Comparison of ENCODE assay signal across 20 cellular contexts in genomic region chr15:56996093-56996492, GRCh38.
A peak's percentile ranks its signal among the peaks of the same experiment; 100 is the strongest.
DNase-seq lines count a peak whose midpoint lies in the region; ATAC-seq, FAIRE-seq and TF ChIP-seq lines count a peak whose summit lies in the region.
"Had no signal": no experiment of that assay in that cellular context is flagged by ENCODE, and none has a peak within 500 bp of the region (broad histone marks: within the 10 kb centered on the region; RNA-seq: fewer than 3 reads in every experiment).

No MANE protein-coding gene starts in this region.

- POLR2A ChIA-PET in A549 (lab: Yijun Ruan, JAX): no interaction called here

- TF ChIP-seq RAD21 in A549 (conservative IDR thresholded peaks at IDR 0.05 in 1 of 2, IDR thresholded peaks at IDR 0.05 in 1 of 2): no peak

- no peaks in the 10 kb centered on the region for H3K9me3 ChIP-seq in A549
- no peaks in the 10 kb centered on the region for H3K9me3 ChIP-seq in colonic mucosa
- H3K9me3 ChIP-seq in pancreas: no peaks in the 10 kb centered on the region
- H3K9me3 ChIP-seq: Peyer's patch had no signal

- ATAC-seq in A549: no peak
- ATAC-seq in left lobe of liver: peak; percentile 93
- ATAC-seq in HG03039 (IDR thresholded peaks at IDR 0.05; ENCODE audit: unreplicated experiment): no peak
- ATAC-seq in pancreas: no peak
- ATAC-seq: Right ventricle myocardium inferior had no signal

- H3K4me2 ChIP-seq in A549: no peak overlapping the region
- H3K4me2 ChIP-seq: BLaER1 treated with 17β-estradiol and CSF1 and Interleukin-3, amounts not matched to agents 10 nM and 100 nM had no signal

- no peak for TF ChIP-seq POLR2A in A549 (IDR thresholded peaks at IDR 0.05; ENCODE audit: low read length)
- no peak for TF ChIP-seq POLR2A in GM12892 (IDR thresholded peaks at IDR 0.05; ENCODE audit: low read depth, low read length)

- H3K36me3 ChIP-seq in colonic mucosa (no peaks in the 10 kb centered on the region), pancreas (no peaks in the 10 kb centered on the region)

- DNase-seq in A549 (ENCODE audit: low read depth in 1 of 2, low spot score in 1 of 2) (no peak), GM12892 (ENCODE audit: insufficient read length) (no peak), amniotic epithelial cell (ENCODE audit: low read depth) (peak; percentile 45), left lobe of liver (ENCODE audit: low spot score) (no peak), colonic mucosa (no peak), pancreas (no peak), DMS53 (lab: John Stamatoyannopoulos, UW) (no peak)
- DNase-seq: DMS79; Kasumi-1; MM.1S; NCI-H1092 treated with DMSO at 0.1 percent for 48 hours; NCI-H2081; NK-92 treated with Interleukin-12 subunit alpha and Interleukin-12 subunit beta, amount 100 ng/mL, for 24 hours; Peyer's patch had no signal

- H3K4me1 ChIP-seq in A549: no peaks in the 10 kb centered on the region
- no peaks in the 10 kb centered on the region for H3K4me1 ChIP-seq in colonic mucosa
- H3K4me1 ChIP-seq in pancreas: no peaks in the 10 kb centered on the region
- H3K4me1 ChIP-seq: Peyer's patch had no signal

- intact Hi-C loops in colonic mucosa (cut with DNase I): no loop called here
- intact Hi-C loops in pancreas (cut with DNase I): no loop called here

- TF ChIP-seq CTCF in A549 (IDR thresholded peaks at IDR 0.05) (no peak), colonic mucosa (IDR thresholded peaks at IDR 0.05) (no peak), pancreas (IDR thresholded peaks at IDR 0.05) (no peak)

- H3K27me3 ChIP-seq in colonic mucosa (no peaks in the 10 kb centered on the region), pancreas (no peaks in the 10 kb centered on the region)
- H3K27me3 ChIP-seq: BLaER1 treated with 17β-estradiol and CSF1 and Interleukin-3, amounts not matched to agents 10 nM and 100 nM; Peyer's patch had no signal

- no peak for TF ChIP-seq EP300 in A549 (IDR thresholded peaks at IDR 0.05)

- peak; percentile 7 for FAIRE-seq in A549 (lab: Jason Lieb, UNC)
- FAIRE-seq in GM12892 (lab: Jason Lieb, UNC): peak; percentile 14
- FAIRE-seq in pancreas (lab: Jason Lieb, UNC): no peak
- FAIRE-seq: A204.1, H54 had no signal

- CTCF ChIA-PET in A549 (lab: Yijun Ruan, JAX): no interaction called here

- H3K27ac ChIP-seq in A549 (no peak overlapping the region), colonic mucosa (no peak overlapping the region), pancreas (no peak overlapping the region)
- H3K27ac ChIP-seq: BLaER1 treated with 17β-estradiol and CSF1 and Interleukin-3, amounts not matched to agents 10 nM and 100 nM; HL-60; Peyer's patch had no signal

- no peak overlapping the region for H3K4me3 ChIP-seq in A549
- no peak overlapping the region for H3K4me3 ChIP-seq in colonic mucosa
- no peak overlapping the region for H3K4me3 ChIP-seq in pancreas
- H3K4me3 ChIP-seq: BLaER1 treated with 17β-estradiol and CSF1 and Interleukin-3, amounts not matched to agents 10 nM and 100 nM; Peyer's patch had no signal

- H3K9ac ChIP-seq in colonic mucosa (ENCODE audit: low read depth in 2 of 2, low read length in 2 of 2): no peak overlapping the region
- H3K9ac ChIP-seq: BLaER1 treated with 17β-estradiol and CSF1 and Interleukin-3, amounts not matched to agents 10 nM and 100 nM had no signal

TF ChIP-seq in A549, 52 proteins besides CTCF, POLR2A, EP300 and RAD21:
- TF ChIP-seq RNF2 (IDR thresholded peaks at IDR 0.05; ENCODE audit: borderline replicate concordance, low read depth) (no peak), GATA3 (IDR thresholded peaks at IDR 0.05; ENCODE audit: borderline replicate concordance) (no peak), REST (IDR thresholded peaks at IDR 0.05) (no peak), JUN (IDR thresholded peaks at IDR 0.05) (no peak), POLR2AphosphoS2 (conservative IDR thresholded peaks at IDR 0.05; ENCODE audit: low read length) (no peak), ZNF302 (CRISPR knock-in tag; IDR thresholded peaks at IDR 0.05) (no peak), SREBF2 (IDR thresholded peaks at IDR 0.05) (no peak), RARB (CRISPR knock-in tag; IDR thresholded peaks at IDR 0.05) (no peak), CBX8 (IDR thresholded peaks at IDR 0.05) (no peak), TFCP2L1 (CRISPR knock-in tag; IDR thresholded peaks at IDR 0.05) (no peak), CEBPB (IDR thresholded peaks at IDR 0.05) (no peak), FOSL2 (IDR thresholded peaks at IDR 0.05) (no peak), FOSL2 (CRISPR knock-in tag; IDR thresholded peaks at IDR 0.05) (no peak), ZC3H11A (IDR thresholded peaks at IDR 0.05) (no peak), HEYL (CRISPR knock-in tag; IDR thresholded peaks at IDR 0.05) (no peak), NR3C1 (IDR thresholded peaks at IDR 0.05) (no peak), RFX5 (IDR thresholded peaks at IDR 0.05) (no peak), FOXS1 (CRISPR knock-in tag; IDR thresholded peaks at IDR 0.05) (no peak)
TF ChIP-seq in A549: peak in this region for 0.
